14 cellular contexts compared by ENCODE assay signal in the genomic region with DNA sequence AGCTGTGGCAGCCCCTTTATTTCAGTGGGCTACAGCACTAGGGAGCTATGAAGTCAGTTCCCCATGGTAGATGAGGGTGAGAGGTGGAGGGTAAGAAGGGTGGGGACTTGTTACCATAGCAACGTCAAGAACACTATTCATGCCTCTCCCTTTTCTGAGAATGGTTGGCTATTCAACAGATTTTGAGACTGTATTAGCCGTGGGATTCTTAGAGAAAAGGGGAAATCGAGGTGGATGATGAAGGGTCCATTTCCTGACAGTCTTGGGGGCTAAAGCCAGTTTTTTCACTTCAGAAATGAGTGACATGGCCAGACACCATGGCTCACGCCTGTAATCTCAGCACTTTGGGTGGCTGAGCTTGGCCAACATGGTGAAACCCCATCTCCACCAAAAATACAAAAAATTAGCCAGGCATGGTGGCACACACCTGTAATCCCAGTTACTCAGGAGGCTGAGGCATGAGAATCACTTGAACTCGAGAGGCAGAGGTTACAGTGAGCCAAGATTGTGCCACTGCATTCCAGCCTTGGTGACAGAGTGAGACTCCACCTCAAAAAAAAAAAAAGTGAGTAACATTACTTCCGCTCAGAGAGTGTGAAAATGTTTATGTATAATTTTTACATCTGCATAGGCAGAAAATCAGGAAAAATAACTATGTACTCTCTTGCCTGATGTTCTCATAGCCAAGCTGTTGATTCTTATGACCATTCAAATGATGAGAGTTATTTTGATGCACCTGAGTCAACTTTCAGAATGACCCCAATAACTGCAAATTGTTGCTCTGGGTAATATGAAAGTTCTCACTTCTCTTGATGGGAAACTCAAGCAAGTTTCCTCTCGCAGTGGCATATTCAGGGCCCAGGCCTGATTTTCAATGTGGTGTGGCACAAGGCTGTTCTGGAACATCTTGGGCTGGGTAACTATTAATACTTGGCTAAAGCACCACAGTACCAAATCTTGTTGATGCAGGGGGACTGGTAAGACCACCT. TPM values are rescaled to one million over a fixed set of nuclear protein-coding genes. Genes with fewer than 3 reads are reported as not detected.
DNase-seq lines count a peak whose midpoint lies in the region; ATAC-seq and TF ChIP-seq lines count a peak whose summit lies in the region.
"Had no signal": no experiment of that assay in that cellular context is flagged by ENCODE, and none has a peak within 500 bp of the region (broad histone marks: within the 10 kb centered on the region; RNA-seq: fewer than 3 reads in every experiment).

No MANE protein-coding gene starts in this region.

- no peak overlapping the region for H2AFZ ChIP-seq in MM.1S (ENCODE audit: low read length)

- no peak for TF ChIP-seq CTCF in MM.1S (IDR thresholded peaks at IDR 0.05; ENCODE audit: low read length)

- H3K4me3 ChIP-seq in MM.1S (ENCODE audit: low read length), result no peak overlapping the region
- H3K4me3 ChIP-seq: SJCRH30 had no signal

- H3K27me3 Mint-ChIP-seq in T-cell, result peaks cover 2 to 11% of the 10 kb centered on the region in 2 donors

- DNase-seq in MM.1S (peak; percentile 46), NCI-H1092 (lab: John Stamatoyannopoulos, UW) (no peak), HuH-7.5 (ENCODE audit: low spot score) (no peak), T-cell (no peak), COLO829 (ENCODE audit: low spot score) (no peak)
- DNase-seq: IMR-90, SJCRH30 had no signal

- no peaks in the 10 kb centered on the region for H3K9me3 Mint-ChIP-seq in T-cell
- H3K9me3 Mint-ChIP-seq: activated naive CD4-positive, alpha-beta T cell treated with anti-CD3 and anti-CD28 coated beads, Interleukin-2, amount 50 U/mL, for 72 hours; CD14-positive monocyte had no signal

- no peaks in the 10 kb centered on the region for H4K20me1 ChIP-seq in MM.1S (ENCODE audit: insufficient read depth, low read length)

- H3K9me2 ChIP-seq in MM.1S (replicated peaks; ENCODE audit: insufficient read depth, low read length), result no peaks in the 10 kb centered on the region

- CTCF ChIA-PET in T-cell (lab: Charles Lee), result interaction anchor here in 1 of 2 donors (0.6 kb wide), 1 partner anchor 363 kb away, joined by 3 read pairs; no protein-coding TSS in a partner anchor

- H3K27me3 ChIP-seq in MM.1S (replicated peaks; ENCODE audit: insufficient read depth, low read length), result no peaks in the 10 kb centered on the region
- H3K27me3 ChIP-seq: SJCRH30 had no signal

- no peaks in the 10 kb centered on the region for H3K79me2 ChIP-seq in MM.1S (ENCODE audit: low read length)

- no peaks in the 10 kb centered on the region for H3K9me3 ChIP-seq in MM.1S (replicated peaks; ENCODE audit: insufficient read depth, low read length)
- H3K9me3 ChIP-seq: SJCRH30 had no signal

- peaks cover 13 to 22% (median 14%) of the 10 kb centered on the region in 3 donors for H3K4me1 Mint-ChIP-seq in T-cell

- H3K4me1 ChIP-seq in MM.1S (ENCODE audit: low read length), result peaks cover 20% of the 10 kb centered on the region
- H3K4me1 ChIP-seq: SJCRH30 had no signal

- H3F3A ChIP-seq in MM.1S (ENCODE audit: insufficient read depth, low read length), result 0 out of 2 replicates have a peak, but pooled peaks cover 5% of the 10 kb centered on the region

- H3K27ac ChIP-seq in MM.1S (ENCODE audit: low read length), result peak overlapping the region; percentile 26; the same call in 1 of the 2 replicates
- H3K27ac ChIP-seq: SJCRH30 had no signal

- POLR2A ChIA-PET in T-cell (lab: Charles Lee), result no interaction called here

- H3K36me3 ChIP-seq in MM.1S (replicated peaks; ENCODE audit: insufficient read depth, low read length), result no peaks in the 10 kb centered on the region
- H3K36me3 ChIP-seq: SJCRH30 had no signal

- H3K4me2 ChIP-seq in MM.1S (ENCODE audit: low read depth, low read length), result no peak overlapping the region

- ATAC-seq in GM18517 (IDR thresholded peaks at IDR 0.05; ENCODE audit: unreplicated experiment) (peak; percentile 79), GM19468 (IDR thresholded peaks at IDR 0.05; ENCODE audit: extremely low read depth, unreplicated experiment) (peak; percentile 47), HG02970 (IDR thresholded peaks at IDR 0.05; ENCODE audit: low FRiP score, unreplicated experiment) (peak; percentile 71), T-cell (replicated peaks in 1 of 4) (no peak)

- H3K36me3 Mint-ChIP-seq in T-cell, result no peaks in the 10 kb centered on the region
- H3K36me3 Mint-ChIP-seq: activated naive CD4-positive, alpha-beta T cell treated with anti-CD3 and anti-CD28 coated beads, Interleukin-2, amount 50 U/mL, for 72 hours had no signal

- no peak overlapping the region for H3K27ac Mint-ChIP-seq in T-cell
- H3K27ac Mint-ChIP-seq: activated naive CD4-positive, alpha-beta T cell treated with anti-CD3 and anti-CD28 coated beads, Interleukin-2, amount 50 U/mL, for 72 hours had no signal

- no peak overlapping the region for H3K4me3 Mint-ChIP-seq in T-cell
- H3K4me3 Mint-ChIP-seq: CD14-positive monocyte had no signal

- H3K9ac ChIP-seq in MM.1S (ENCODE audit: low read length), result no peak overlapping the region

RNA-seq across cellular contexts. Expression of a gene that starts 23.2 kb away (rescaled TPM):
- total RNA-seq in T-cell, result not detected
- total RNA-seq: activated naive CD4-positive, alpha-beta T cell treated with anti-CD3 and anti-CD28 coated beads, Interleukin-2, amount 50 U/mL, for 72 hours; IMR-90; mononuclear cell; SJCRH30; skeletal muscle tissue had no signal

RNA-seq across cellular contexts. Expression of a gene that starts 26.3 kb away (rescaled TPM):
- total RNA-seq in T-cell, result not detected
- total RNA-seq: activated naive CD4-positive, alpha-beta T cell treated with anti-CD3 and anti-CD28 coated beads, Interleukin-2, amount 50 U/mL, for 72 hours; IMR-90; mononuclear cell; SJCRH30; skeletal muscle tissue had no signal

RNA-seq across cellular contexts. Expression of a gene that starts 35.1 kb away (rescaled TPM):
- 10 to 100 TPM; 49.1 to 88.7 (median 70.3) TPM for total RNA-seq in T-cell

Comparison
In these comparisons a context has a peak if more than half of its experiments do, and no peak if none do; other contexts are left out.
1. ATAC-seq: peak in GM18517 (single experiment), GM19468 (single experiment) and HG02970 (single experiment); none in T-cell (0 of 4).